ENCODE assay signal across 9 cellular contexts in genomic region chr15:25436707-25437106, GRCh38. TPM values are rescaled to one million over a fixed set of nuclear protein-coding genes. Genes with fewer than 3 reads are reported as not detected.
DNase-seq lines count a peak whose midpoint lies in the region; ATAC-seq and TF ChIP-seq lines count a peak whose summit lies in the region.
"Had no signal": no experiment of that assay in that cellular context is flagged by ENCODE, and none has a peak within 500 bp of the region (broad histone marks: within the 10 kb centered on the region; RNA-seq: fewer than 3 reads in every experiment).

No MANE protein-coding gene starts in this region.

- H3K27me3 Mint-ChIP-seq in CD8-positive, alpha-beta T cell (ENCODE audit: low read depth) = no peaks in the 10 kb centered on the region
- no peaks in the 10 kb centered on the region for H3K27me3 Mint-ChIP-seq in neural crest cell (ENCODE audit: low read depth)

- peaks cover 14% of the 10 kb centered on the region for H3K36me3 Mint-ChIP-seq in CD8-positive, alpha-beta T cell
- no peaks in the 10 kb centered on the region for H3K36me3 Mint-ChIP-seq in neural crest cell (ENCODE audit: low read depth)

- H3K4me1 ChIP-seq in CD8-positive, alpha-beta T cell (ENCODE audit: insufficient read depth, low read length) = peaks cover 35% of the 10 kb centered on the region
- peaks cover 13% of the 10 kb centered on the region for H3K4me1 ChIP-seq in MM.1S (ENCODE audit: low read length)
- H3K4me1 ChIP-seq in duodenal mucosa (ENCODE audit: control insufficient read depth in 1 of 2, insufficient read depth in 2 of 2, low read length in 2 of 2) = peaks cover 21 to 39% of the 10 kb centered on the region in 2 donors

- H3K9ac ChIP-seq in MM.1S (ENCODE audit: low read length) (no peak overlapping the region), duodenal mucosa (ENCODE audit: low read depth in 1 of 2, low read length in 2 of 2) (peak overlapping the region in 1 of 2 donors; percentile 15)

- no peak for ATAC-seq in CD8-positive, alpha-beta T cell
- no peak for ATAC-seq in GM21576 (IDR thresholded peaks at IDR 0.05; ENCODE audit: unreplicated experiment)

- no peak overlapping the region for H3K4me3 ChIP-seq in CD8-positive, alpha-beta T cell (ENCODE audit: low read depth, low read length)
- H3K4me3 ChIP-seq in MM.1S (ENCODE audit: low read length) (peak overlapping the region; percentile 94; the same call in 1 of the 2 replicates), duodenal mucosa (ENCODE audit: low read depth in 1 of 2, low read length in 2 of 2) (peak overlapping the region; percentile 90 to 93)

- peak overlapping the region; percentile 94 for H3K4me3 Mint-ChIP-seq in CD8-positive, alpha-beta T cell
- H3K4me3 Mint-ChIP-seq in neural crest cell = peak overlapping the region; percentile 99

- H3K79me2 ChIP-seq in MM.1S (ENCODE audit: low read length) = peaks cover 71% of the 10 kb centered on the region

- H3K27me3 ChIP-seq in CD8-positive, alpha-beta T cell (ENCODE audit: insufficient read depth, low read length) = no peaks in the 10 kb centered on the region
- no peaks in the 10 kb centered on the region for H3K27me3 ChIP-seq in MM.1S (replicated peaks; ENCODE audit: insufficient read depth, low read length)
- no peaks in the 10 kb centered on the region for H3K27me3 ChIP-seq in duodenal mucosa (ENCODE audit: control insufficient read depth in 1 of 2, insufficient read depth in 2 of 2, low read length in 2 of 2)

- no peak overlapping the region for H3K27ac Mint-ChIP-seq in CD8-positive, alpha-beta T cell
- H3K27ac Mint-ChIP-seq in neural crest cell (ENCODE audit: unreplicated experiment) = no peak overlapping the region
- H3K27ac Mint-ChIP-seq: activated naive CD4-positive, alpha-beta T cell treated with anti-CD3 and anti-CD28 coated beads for 36 hours had no signal

- H3K4me1 Mint-ChIP-seq in CD8-positive, alpha-beta T cell (ENCODE audit: low read depth) = peaks cover 64% of the 10 kb centered on the region
- peaks cover 48% of the 10 kb centered on the region for H3K4me1 Mint-ChIP-seq in neural crest cell

- peaks cover 13% of the 10 kb centered on the region; the same call in 1 of the 2 replicates for H4K20me1 ChIP-seq in MM.1S (ENCODE audit: insufficient read depth, low read length)

- no peak overlapping the region for H3K27ac ChIP-seq in CD8-positive, alpha-beta T cell (ENCODE audit: low read depth, low read length)
- H3K27ac ChIP-seq in MM.1S (ENCODE audit: low read length) (no peak overlapping the region), duodenal mucosa (ENCODE audit: low read depth, low read length) (no peak overlapping the region)

- DNase-seq in CD8-positive, alpha-beta T cell = no peak
- DNase-seq in MM.1S (no peak), neural crest cell (ENCODE audit: low read depth, low spot score) (no peak), epidermal melanocyte (ENCODE audit: insufficient read length, low spot score) (no peak), mucosa of gallbladder (ENCODE audit: low spot score) (no peak)
- no peak for DNase-seq in activated CD4-positive, alpha-beta T cell treated with anti-CD3 and anti-CD28 coated beads for 48 hours
- DNase-seq: activated naive CD4-positive, alpha-beta T cell treated with anti-CD3 and anti-CD28 coated beads for 36 hours had no signal

- no peaks in the 10 kb centered on the region for H3K9me2 ChIP-seq in MM.1S (replicated peaks; ENCODE audit: insufficient read depth, low read length)

- POLR2A ChIA-PET in CD8-positive, alpha-beta T cell (lab: Charles Lee) = no interaction called here

- no peaks in the 10 kb centered on the region for H3K9me3 Mint-ChIP-seq in CD8-positive, alpha-beta T cell
- no peaks in the 10 kb centered on the region for H3K9me3 Mint-ChIP-seq in neural crest cell
- H3K9me3 Mint-ChIP-seq: activated naive CD4-positive, alpha-beta T cell treated with anti-CD3 and anti-CD28 coated beads for 36 hours had no signal

- no peaks in the 10 kb centered on the region for H3K9me3 ChIP-seq in CD8-positive, alpha-beta T cell (ENCODE audit: low read length)
- H3K9me3 ChIP-seq in MM.1S (replicated peaks; ENCODE audit: insufficient read depth, low read length) (no peaks in the 10 kb centered on the region), duodenal mucosa (ENCODE audit: control insufficient read depth in 1 of 2, low read length in 2 of 2) (no peaks in the 10 kb centered on the region)

- no peak for TF ChIP-seq CTCF in CD8-positive, alpha-beta T cell (IDR thresholded peaks at IDR 0.05)
- TF ChIP-seq CTCF in MM.1S (IDR thresholded peaks at IDR 0.05; ENCODE audit: low read length) (no peak), neural crest cell (conservative IDR thresholded peaks at IDR 0.05) (no peak)

- H3K36me3 ChIP-seq in CD8-positive, alpha-beta T cell (ENCODE audit: insufficient read depth, low read length) = no peaks in the 10 kb centered on the region
- H3K36me3 ChIP-seq in MM.1S (replicated peaks; ENCODE audit: insufficient read depth, low read length) (no peaks in the 10 kb centered on the region), duodenal mucosa (ENCODE audit: control insufficient read depth in 1 of 2, insufficient read depth in 2 of 2, low read length in 2 of 2) (peaks cover 0 to 4% of the 10 kb centered on the region in 2 donors)

- intact Hi-C loops in CD8-positive, alpha-beta T cell (cut with DNase I, micrococcal nuclease) = loop anchor here (5.0 kb wide), 5 partner anchors 34 to 479 kb away; partner anchors contain the start of gene ATP10A (in 1 of the 2)

- CTCF ChIA-PET in CD8-positive, alpha-beta T cell (lab: Charles Lee) = interaction anchor here (0.7 kb wide), 1 partner anchor 22 kb away, joined by 3 read pairs; no protein-coding TSS in a partner anchor

- H3K4me2 ChIP-seq in MM.1S (ENCODE audit: low read depth, low read length) = peak overlapping the region; percentile 78

- H2AFZ ChIP-seq in MM.1S (ENCODE audit: low read length) = no peak overlapping the region

- H3F3A ChIP-seq in MM.1S (ENCODE audit: insufficient read depth, low read length) = no peaks in the 10 kb centered on the region

RNA-seq across cellular contexts. Expression of gene UBE3A, which starts 2.1 kb away (rescaled TPM):
- total RNA-seq in CD8-positive, alpha-beta T cell = 100 to 1,000 TPM; 133 to 138 TPM
- total RNA-seq in neural crest cell = 99.9 and 106 TPM in 2 replicates
- 105 TPM for total RNA-seq in mucosa of gallbladder
